ENCODE assay signal across 12 cellular contexts in genomic region chr1:110067957-110068645, GRCh38. TPM values are rescaled to one million over a fixed set of nuclear protein-coding genes. Genes with fewer than 3 reads are reported as not detected.
DNase-seq lines count a peak whose midpoint lies in the region; ATAC-seq and TF ChIP-seq lines count a peak whose summit lies in the region.
"Had no signal": no experiment of that assay in that cellular context is flagged by ENCODE, and none has a peak within 500 bp of the region (broad histone marks: within the 10 kb centered on the region; RNA-seq: fewer than 3 reads in every experiment).

No MANE protein-coding gene starts in this region.

- no peak overlapping the region for H4K91ac ChIP-seq in neuronal stem cell (ENCODE audit: low read depth, low read length, poor library complexity)

- H3K4me3 Mint-ChIP-seq in T-helper 2 cell treated with Interferon-gamma antibody and Interleukin-4, amounts not matched to agents 5 μg/mL and 100 μg/mL, for 36 hours: peak overlapping the region; percentile 40

- peak overlapping the region; percentile 52 for H3K4me2 ChIP-seq in neuronal stem cell (ENCODE audit: insufficient read depth, low read length, poor library complexity, severe bottlenecking)

- peak; percentile 32 for DNase-seq in EL
- no peak for DNase-seq in T-helper 2 cell treated with Interferon-gamma antibody and Interleukin-4, amounts not matched to agents 5 μg/mL and 100 μg/mL, for 36 hours (ENCODE audit: low spot score)
- DNase-seq in esophagus muscularis mucosa (ENCODE audit: extremely low spot score): no peak
- DNase-seq in neuronal stem cell (ENCODE audit: low spot score): no peak
- DNase-seq in GF-D8 (lab: John Stamatoyannopoulos, UW): no peak
- DNase-seq: stomach had no signal

- peaks cover 63% of the 10 kb centered on the region for H3K27me3 Mint-ChIP-seq in T-helper 2 cell treated with Interferon-gamma antibody and Interleukin-4, amounts not matched to agents 5 μg/mL and 100 μg/mL, for 36 hours (ENCODE audit: low read depth)

- H3K4me3 ChIP-seq in esophagus muscularis mucosa (peak overlapping the region in 3 of 4 donors; percentile 10 to 19 (median 14)), neuronal stem cell (ENCODE audit: low read length in 2 of 2) (peak overlapping the region in 1 of 2 donors; percentile 29)

- WGBS in esophagus muscularis mucosa: 17% methylated on average over 55 of the region's 61 CpGs
- WGBS in neuronal stem cell (ENCODE audit: extremely low coverage in 2 of 2, insufficient read length in 2 of 2, insufficient replicate concordance in 1 of 2), 2 donors: no CpG with 5 or more reads among the region's 61 CpGs

- no peak overlapping the region for H2BK120ac ChIP-seq in neuronal stem cell (ENCODE audit: low read depth, low read length)

- H3K9me3 ChIP-seq in esophagus muscularis mucosa (no peaks in the 10 kb centered on the region), neuronal stem cell (replicated peaks in 1 of 2; ENCODE audit: control insufficient read depth in 2 of 2, insufficient read depth in 1 of 2, low read depth in 1 of 2, low read length in 2 of 2) (peaks cover 4 to 6% of the 10 kb centered on the region in 2 donors)

- H3K4me1 ChIP-seq in esophagus muscularis mucosa (peaks cover 23 to 36% (median 35%) of the 10 kb centered on the region in 4 donors), neuronal stem cell (ENCODE audit: control insufficient read depth in 2 of 2, insufficient read depth in 1 of 2, low read depth in 1 of 2, low read length in 2 of 2) (peaks cover 0 to 7% of the 10 kb centered on the region in 2 donors)

- H3K4ac ChIP-seq in neuronal stem cell (ENCODE audit: low read length): no peak overlapping the region

- no peak for TF ChIP-seq POLR2A in esophagus muscularis mucosa (IDR thresholded peaks at IDR 0.05; ENCODE audit: low read depth)

- no peak overlapping the region for H3K14ac ChIP-seq in neuronal stem cell (ENCODE audit: low read length)

- peak overlapping the region; percentile 59 for H2AFZ ChIP-seq in neuronal stem cell (ENCODE audit: low read length)

- peak overlapping the region; percentile 67 for H3K18ac ChIP-seq in neuronal stem cell (ENCODE audit: low read length)

- H3K4me1 Mint-ChIP-seq in T-helper 2 cell treated with Interferon-gamma antibody and Interleukin-4, amounts not matched to agents 5 μg/mL and 100 μg/mL, for 36 hours (ENCODE audit: low read depth): peaks cover 7% of the 10 kb centered on the region

- peak overlapping the region; percentile 12 for H2BK12ac ChIP-seq in neuronal stem cell (ENCODE audit: low read length)

- H2BK15ac ChIP-seq in neuronal stem cell (ENCODE audit: low read length): no peak overlapping the region

- H3K27ac ChIP-seq in esophagus muscularis mucosa (replicated peaks in 1 of 4): no peak overlapping the region
- no peak overlapping the region for H3K27ac ChIP-seq in neuronal stem cell (replicated peaks; ENCODE audit: low read length)
- H3K27ac ChIP-seq: stomach had no signal

- no peak overlapping the region for H4K8ac ChIP-seq in neuronal stem cell (ENCODE audit: low read depth, low read length)

- H3K9ac ChIP-seq in neuronal stem cell (ENCODE audit: low read depth, low read length, poor library complexity): peak overlapping the region; percentile 15

- H3K27me3 ChIP-seq in esophagus muscularis mucosa: peaks cover 8 to 73% (median 49%) of the 10 kb centered on the region in 4 donors
- peaks cover 38 to 80% (median 68%) of the 10 kb centered on the region in 3 experiments for H3K27me3 ChIP-seq in neuronal stem cell (ENCODE audit: control insufficient read depth in 3 of 3, insufficient read depth in 3 of 3, low read depth in 1 of 3, low read length in 3 of 3)

- peak overlapping the region; percentile 70 for H3K27ac Mint-ChIP-seq in T-helper 2 cell treated with Interferon-gamma antibody and Interleukin-4, amounts not matched to agents 5 μg/mL and 100 μg/mL, for 36 hours

- no peaks in the 10 kb centered on the region for H3K79me1 ChIP-seq in neuronal stem cell (ENCODE audit: low read depth, low read length)

- ATAC-seq in GM21737 (IDR thresholded peaks at IDR 0.05; ENCODE audit: unreplicated experiment) (no peak), GM18498 (IDR thresholded peaks at IDR 0.05; ENCODE audit: unreplicated experiment) (no peak), GM19328 (IDR thresholded peaks at IDR 0.05; ENCODE audit: unreplicated experiment) (no peak)

- intact Hi-C loops in esophagus muscularis mucosa (cut with DNase I): no loop called here

- no peaks in the 10 kb centered on the region for H3K9me3 Mint-ChIP-seq in T-helper 2 cell treated with Interferon-gamma antibody and Interleukin-4, amounts not matched to agents 5 μg/mL and 100 μg/mL, for 36 hours

- peak overlapping the region; percentile 74 for H2AK5ac ChIP-seq in neuronal stem cell (ENCODE audit: low read depth, low read length)

- TF ChIP-seq EP300 in esophagus muscularis mucosa (IDR thresholded peaks at IDR 0.05): no peak

- no peaks in the 10 kb centered on the region for H3K36me3 ChIP-seq in esophagus muscularis mucosa
- H3K36me3 ChIP-seq in neuronal stem cell (replicated peaks in 1 of 2; ENCODE audit: control insufficient read depth in 2 of 2, insufficient read depth in 2 of 2, low read length in 2 of 2): no peaks in the 10 kb centered on the region
- H3K36me3 ChIP-seq: stomach had no signal

- peak overlapping the region; percentile 76 for H3K23ac ChIP-seq in neuronal stem cell (ENCODE audit: low read depth, low read length, poor library complexity)

- no peak for TF ChIP-seq CTCF in esophagus muscularis mucosa (IDR thresholded peaks at IDR 0.05)

- H3K36me3 Mint-ChIP-seq in T-helper 2 cell treated with Interferon-gamma antibody and Interleukin-4, amounts not matched to agents 5 μg/mL and 100 μg/mL, for 36 hours (ENCODE audit: low read depth): no peaks in the 10 kb centered on the region

- H2BK5ac ChIP-seq in neuronal stem cell (ENCODE audit: low read length): no peak overlapping the region

RNA-seq across cellular contexts. Expression of gene ALX3, which starts 2.4 kb away (rescaled TPM):
- total RNA-seq in esophagus muscularis mucosa: not detected
- polyA plus RNA-seq in neuronal stem cell (2013, experiment 1 of 2): 0.53 TPM
- polyA plus RNA-seq in neuronal stem cell (2013, experiment 2 of 2): 0.36 TPM
- total RNA-seq: kidney epithelial cell, SK-MEL-5, skeletal muscle tissue, stomach had no signal

RNA-seq across cellular contexts. Expression of gene STRIP1, which starts 33.7 kb away (rescaled TPM):
- total RNA-seq in esophagus muscularis mucosa: 10 to 100 TPM; 26.2 to 43.5 (median 35.3) TPM
- polyA plus RNA-seq in neuronal stem cell (2013, experiment 1 of 2): 30.2 TPM
- 29.8 TPM for polyA plus RNA-seq in neuronal stem cell (2013, experiment 2 of 2)

RNA-seq across cellular contexts. Expression of gene UBL4B, which starts 44.1 kb away (rescaled TPM):
- total RNA-seq in esophagus muscularis mucosa: not detected
- polyA plus RNA-seq in neuronal stem cell (2013, experiment 1 of 2): not detected
- polyA plus RNA-seq in neuronal stem cell (2013, experiment 2 of 2): not detected
- total RNA-seq: kidney epithelial cell, SK-MEL-5, skeletal muscle tissue, stomach had no signal
- polyA plus RNA-seq: stomach had no signal
